ENCODE assay signal across 28 cellular contexts in the genomic region with DNA sequence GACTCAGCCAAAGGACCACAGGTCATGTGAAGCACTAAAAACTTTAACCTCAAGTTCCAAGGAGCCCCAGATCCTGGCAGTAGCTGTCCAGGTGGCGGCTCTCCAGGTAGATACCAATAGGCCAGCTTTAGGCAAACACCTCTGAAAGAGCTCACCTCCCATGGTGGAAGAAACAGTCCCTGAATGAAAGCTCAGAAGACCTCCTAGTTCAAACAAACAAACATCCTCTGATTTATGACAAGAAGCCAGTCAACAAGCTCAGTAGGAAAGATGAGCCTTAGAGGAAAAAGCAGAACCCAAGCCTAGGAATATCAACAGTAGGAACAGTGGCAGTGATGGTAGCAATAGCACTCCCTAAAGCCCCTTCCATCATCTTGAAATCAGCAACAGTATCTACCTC.
"Had no signal": no experiment of that assay in that cellular context is flagged by ENCODE, and none has a peak within 500 bp of the region (broad histone marks: within the 10 kb centered on the region; RNA-seq: fewer than 3 reads in every experiment).

No MANE protein-coding gene starts in this region.

- ATAC-seq: activated CD8-positive, alpha-beta T cell treated with anti-CD3 and anti-CD28 coated beads for 36 hours; activated T-cell treated with anti-CD3 and anti-CD28 coated beads, Interleukin-2, amount 50 U/mL, for 72 hours; activated T-helper 17 cell treated with anti-CD3 and anti-CD28 coated beads, Interleukin-2, amount 50 U/mL, for 72 hours had no signal

- DNase-seq: activated CD4-positive, alpha-beta T cell treated with anti-CD3 and anti-CD28 coated beads, Interleukin-2, amount 10 ng/mL, durations not matched to agents 24 days and 14 days; activated CD4-positive, alpha-beta T cell treated with anti-CD3 and anti-CD28 coated beads, Interleukin-2, amount 50 U/mL, for 4 hours; activated CD8-positive, alpha-beta T cell treated with anti-CD3 and anti-CD28 coated beads for 36 hours; activated effector memory CD4-positive, alpha-beta T cell treated with anti-CD3 and anti-CD28 coated beads, Interleukin-2, amount 50 U/mL, for 16 hours; activated naive CD4-positive, alpha-beta T cell; activated naive CD4-positive, alpha-beta T cell treated with anti-CD3 and anti-CD28 coated beads, Interleukin-2, amount 50 U/mL, for 16 hours; activated naive CD8-positive, alpha-beta T cell treated with anti-CD3 and anti-CD28 coated beads, Interleukin-2, amount 10 ng/mL, durations not matched to agents 7 days and 5 days; activated T-cell treated with anti-CD3 and anti-CD28 coated beads, Interleukin-2, amount 50 U/mL, for 1 hour; activated T-cell treated with anti-CD3 and anti-CD28 coated beads, Interleukin-2, amount 50 U/mL, for 72 hours; amygdala; caudate nucleus; cerebellar nuclear complex; NCI-H1092 treated with DMSO at 0.1 percent for 48 hours; NCI-H1417; NCI-H146; NCI-H187 treated with DMSO at 0.1 percent for 48 hours; NCI-H2081; NCI-H226; NCI-H524 treated with DMSO at 0.1 percent for 48 hours; NCI-H748 treated with DMSO at 0.1 percent for 48 hours; NK-92 treated with Interleukin-12 subunit alpha and Interleukin-12 subunit beta, amount 100 ng/mL, for 24 hours; Right ventricle myocardium superior; SJCRH30; T1000 had no signal

- H3K27me3 ChIP-seq: SJCRH30 had no signal

- H3K9ac ChIP-seq: KMS-11 had no signal

- H3K9me3 ChIP-seq: SJCRH30 had no signal

- H3K4me3 ChIP-seq: SJCRH30, SK-N-MC had no signal

- H3K36me3 ChIP-seq: SJCRH30 had no signal

- H3K27ac ChIP-seq: KMS-11, SJCRH30, SK-N-MC had no signal

- H3K4me2 ChIP-seq: KMS-11 had no signal

- FAIRE-seq: bronchial epithelial cell had no signal
